ENCODE assay signal across 8 cellular contexts in the genomic region with DNA sequence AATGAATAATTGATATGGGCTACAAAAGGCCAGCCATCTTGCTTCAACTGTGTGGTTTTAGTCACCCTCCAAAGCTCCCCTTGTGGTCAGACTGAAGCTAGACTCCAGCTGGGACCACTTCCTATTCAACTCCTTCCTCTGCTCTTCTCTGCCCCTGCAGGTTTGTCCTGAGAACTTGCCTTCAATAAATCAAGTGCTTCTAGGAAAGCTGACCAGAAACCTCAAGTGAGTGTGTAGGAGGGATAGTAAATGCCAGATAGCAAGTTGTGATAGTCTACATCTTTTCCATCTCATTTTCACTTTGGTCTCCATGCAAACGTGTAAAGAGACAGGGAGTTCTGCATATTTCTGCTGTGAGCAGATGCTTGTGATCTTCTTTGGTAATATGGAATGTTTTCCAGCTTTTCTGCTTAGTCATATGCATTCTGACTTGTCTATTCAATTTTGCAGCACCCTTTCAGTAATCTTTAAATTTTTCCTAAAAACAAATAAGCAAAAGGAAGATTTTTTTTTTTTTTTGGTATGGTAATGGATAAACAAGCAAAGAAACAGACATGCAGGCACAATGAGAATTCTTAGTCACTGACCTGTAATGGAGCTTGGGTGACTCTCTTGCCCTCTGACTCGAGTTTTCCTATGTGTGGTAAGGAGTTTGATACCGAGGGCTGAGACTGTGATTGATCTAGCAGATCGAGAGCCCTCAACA.
DNase-seq lines count a peak whose midpoint lies in the region; ATAC-seq and TF ChIP-seq lines count a peak whose summit lies in the region.

No MANE protein-coding gene starts in this region.

- H3K36me3 ChIP-seq in MG63 (no peaks in the 10 kb centered on the region), adipocyte (ENCODE audit: control insufficient read depth, insufficient read depth, low read length, severe bottlenecking) (no peaks in the 10 kb centered on the region), mesenchymal stem cell (ENCODE audit: control insufficient read depth in 1 of 2, insufficient read depth in 2 of 2, low read depth in 1 of 2, low read length in 2 of 2) (no peaks in the 10 kb centered on the region), left ventricle myocardium inferior (no peaks in the 10 kb centered on the region)

- H3K4me1 ChIP-seq in adipocyte (ENCODE audit: control insufficient read depth, insufficient read depth, low read length) = peaks cover 7% of the 10 kb centered on the region
- H3K4me1 ChIP-seq in mesenchymal stem cell (ENCODE audit: control insufficient read depth, insufficient read depth, low read depth, low read length) = peaks cover 3% of the 10 kb centered on the region
- no peaks in the 10 kb centered on the region for H3K4me1 ChIP-seq in left ventricle myocardium inferior

- H3K4ac ChIP-seq in mesenchymal stem cell (ENCODE audit: low read depth in 1 of 2, low read length in 2 of 2) = no peak overlapping the region

- H3K4me2 ChIP-seq in mesenchymal stem cell (ENCODE audit: low read length, poor library complexity, severe bottlenecking) = no peak overlapping the region

- H3K27me3 ChIP-seq in MG63 (no peaks in the 10 kb centered on the region), adipocyte (replicated peaks; ENCODE audit: control insufficient read depth, insufficient read depth, low read length) (peaks cover 8% of the 10 kb centered on the region), mesenchymal stem cell (ENCODE audit: control insufficient read depth in 1 of 2, insufficient read depth in 1 of 2, low read length in 2 of 2) (no peaks in the 10 kb centered on the region), left ventricle myocardium inferior (ENCODE audit: low read depth) (no peaks in the 10 kb centered on the region)

- intact Hi-C loops in left ventricle myocardium inferior (cut with micrococcal nuclease) = no loop called here

- H3K9ac ChIP-seq in adipocyte (ENCODE audit: low read length) = no peak overlapping the region
- no peak overlapping the region for H3K9ac ChIP-seq in mesenchymal stem cell (ENCODE audit: low read length)

- no peaks in the 10 kb centered on the region for H3K27me3 Mint-ChIP-seq in activated T-cell treated with anti-CD3 and anti-CD28 coated beads, Interleukin-2, amount 50 U/mL, for 4 hours (ENCODE audit: low read depth)

- peak overlapping the region; percentile 63 for H3K27ac ChIP-seq in mesenchymal stem cell (ENCODE audit: low read length, poor library complexity, severe bottlenecking)
- H3K27ac ChIP-seq in left ventricle myocardium inferior (replicated peaks) = no peak overlapping the region

- H3K36me3 Mint-ChIP-seq in activated T-cell treated with anti-CD3 and anti-CD28 coated beads, Interleukin-2, amount 50 U/mL, for 4 hours (ENCODE audit: insufficient read depth) = no peaks in the 10 kb centered on the region

- H3K79me1 ChIP-seq in mesenchymal stem cell (replicated peaks; ENCODE audit: low read length, poor library complexity, severe bottlenecking) = no peaks in the 10 kb centered on the region

- H3K18ac ChIP-seq in mesenchymal stem cell (ENCODE audit: low read depth in 1 of 2, low read length in 2 of 2) = no peak overlapping the region

- no peak overlapping the region for H2BK5ac ChIP-seq in mesenchymal stem cell (ENCODE audit: low read depth, low read length, poor library complexity, severe bottlenecking)

- no peak overlapping the region for H2BK120ac ChIP-seq in mesenchymal stem cell (ENCODE audit: low read depth, low read length)

- DNase-seq in DMS53 treated with DMSO at 0.1 percent for 48 hours (lab: John Stamatoyannopoulos, UW; ENCODE audit: unreplicated experiment) = peak; percentile 53
- DNase-seq in MG63 = peak; percentile 77
- peak; percentile 81 for DNase-seq in adipocyte (ENCODE audit: low read depth)
- peak; percentile 89 for DNase-seq in mesenchymal stem cell
- no peak for DNase-seq in left ventricle myocardium inferior
- DNase-seq in activated T-cell treated with anti-CD3 and anti-CD28 coated beads, Interleukin-2, amount 50 U/mL, for 4 hours = no peak

- H3K23ac ChIP-seq in mesenchymal stem cell (ENCODE audit: low read length in 2 of 2) = no peak overlapping the region

- H2AK5ac ChIP-seq in mesenchymal stem cell (ENCODE audit: low read length, severe bottlenecking) = no peak overlapping the region

- H3K9me3 Mint-ChIP-seq in activated T-cell treated with anti-CD3 and anti-CD28 coated beads, Interleukin-2, amount 50 U/mL, for 4 hours = no peaks in the 10 kb centered on the region

- H4K8ac ChIP-seq in mesenchymal stem cell (ENCODE audit: low read length) = no peak overlapping the region

- H3K9me3 ChIP-seq in MG63 (no peaks in the 10 kb centered on the region), adipocyte (ENCODE audit: control insufficient read depth, low read length) (no peaks in the 10 kb centered on the region), mesenchymal stem cell (ENCODE audit: control insufficient read depth, low read length) (no peaks in the 10 kb centered on the region), left ventricle myocardium inferior (replicated peaks) (no peaks in the 10 kb centered on the region)

- H3K4me1 Mint-ChIP-seq in activated T-cell treated with anti-CD3 and anti-CD28 coated beads, Interleukin-2, amount 50 U/mL, for 4 hours (ENCODE audit: low read depth) = no peaks in the 10 kb centered on the region

- H3K14ac ChIP-seq in mesenchymal stem cell (ENCODE audit: low read length in 2 of 2) = no peak overlapping the region

- ATAC-seq in GM21737 (IDR thresholded peaks at IDR 0.05; ENCODE audit: unreplicated experiment) (no peak), GM19023 (IDR thresholded peaks at IDR 0.05; ENCODE audit: unreplicated experiment) (no peak)
- no peak for ATAC-seq in activated T-cell treated with anti-CD3 and anti-CD28 coated beads, Interleukin-2, amount 50 U/mL, for 4 hours

- no peak overlapping the region for H4K91ac ChIP-seq in mesenchymal stem cell (ENCODE audit: low read length)

- WGBS in mesenchymal stem cell = 24% methylated on average over 3 of the region's 4 CpGs

- no peak overlapping the region for H2AFZ ChIP-seq in mesenchymal stem cell (ENCODE audit: low read depth, low read length)

- no peak overlapping the region for H2BK12ac ChIP-seq in mesenchymal stem cell (ENCODE audit: low read length in 2 of 2)

- H3K4me3 Mint-ChIP-seq in activated T-cell treated with anti-CD3 and anti-CD28 coated beads, Interleukin-2, amount 50 U/mL, for 4 hours = no peak overlapping the region

- no peak overlapping the region for H3K4me3 ChIP-seq in MG63
- H3K4me3 ChIP-seq in adipocyte (ENCODE audit: low read length) = no peak overlapping the region
- no peak overlapping the region for H3K4me3 ChIP-seq in mesenchymal stem cell (ENCODE audit: insufficient read depth in 1 of 2, low read depth in 1 of 2, low read length in 2 of 2)
- H3K4me3 ChIP-seq in left ventricle myocardium inferior = no peak overlapping the region

- no peak for TF ChIP-seq CTCF in left ventricle myocardium inferior (IDR thresholded peaks at IDR 0.05; ENCODE audit: borderline replicate concordance)

- no peak overlapping the region for H2BK15ac ChIP-seq in mesenchymal stem cell (ENCODE audit: low read depth, poor library complexity, severe bottlenecking)

Comparison
In these comparisons a context has a peak if more than half of its experiments do, and no peak if none do; other contexts are left out.
1. DNase-seq: peak in DMS53 treated with DMSO at 0.1 percent for 48 hours (single experiment), MG63 (single experiment), adipocyte (single experiment) and mesenchymal stem cell (single experiment); none in left ventricle myocardium inferior (single experiment) and activated T-cell treated with anti-CD3 and anti-CD28 coated beads, Interleukin-2, amount 50 U/mL, for 4 hours (single experiment).